In genomic region chr12:82025462-82025861, GRCh38 we compare ENCODE assay signal across 31 cellular contexts.
DNase-seq lines count a peak whose midpoint lies in the region; ATAC-seq, FAIRE-seq and TF ChIP-seq lines count a peak whose summit lies in the region.
"Had no signal": no experiment of that assay in that cellular context is flagged by ENCODE, and none has a peak within 500 bp of the region (broad histone marks: within the 10 kb centered on the region; RNA-seq: fewer than 3 reads in every experiment).

No MANE protein-coding gene starts in this region.

- no peaks in the 10 kb centered on the region for H3K79me2 ChIP-seq in SK-N-SH (ENCODE audit: insufficient read depth)
- H3K79me2 ChIP-seq in HepG2 (ENCODE audit: insufficient read depth, low read length) = no peaks in the 10 kb centered on the region

- BruUV-seq in HepG2 (replicated peaks; lab: Mats Ljungman, UMichigan) = no TSS peak

- POLR2A ChIA-PET in SK-N-SH (lab: Yijun Ruan, JAX) = no interaction called here
- POLR2A ChIA-PET in HepG2 (lab: Yijun Ruan, JAX) = no interaction called here

- 0 out of 2 replicates have a peak overlapping the region, but pooled peaks have one; percentile 14 for H2AFZ ChIP-seq in SK-N-SH (ENCODE audit: low read depth)
- no peak overlapping the region for H2AFZ ChIP-seq in HepG2 (ENCODE audit: low read length)

- no peaks in the 10 kb centered on the region for H4K20me1 ChIP-seq in SK-N-SH (ENCODE audit: insufficient read depth)
- no peaks in the 10 kb centered on the region for H4K20me1 ChIP-seq in HepG2 (ENCODE audit: insufficient read depth, low read length)
- H4K20me1 ChIP-seq: BLaER1; BLaER1 treated with 17β-estradiol and CSF1 and Interleukin-3, amounts not matched to agents 10 nM and 100 nM had no signal

- H3K27me3 ChIP-seq in SK-N-SH (ENCODE audit: insufficient read depth) (no peaks in the 10 kb centered on the region), HepG2 (ENCODE audit: control insufficient read depth in 1 of 2, insufficient read depth in 2 of 2, low read length in 2 of 2) (no peaks in the 10 kb centered on the region), right lobe of liver (no peaks in the 10 kb centered on the region)
- H3K27me3 ChIP-seq: BE2C; BLaER1; BLaER1 treated with 17β-estradiol and CSF1 and Interleukin-3, amounts not matched to agents 10 nM and 100 nM had no signal

- H3K9me3 ChIP-seq in SK-N-SH = no peaks in the 10 kb centered on the region
- no peaks in the 10 kb centered on the region; the same call in none of the 2 replicates for H3K9me3 ChIP-seq in HepG2 (ENCODE audit: low read length)
- no peaks in the 10 kb centered on the region for H3K9me3 ChIP-seq in right lobe of liver
- H3K9me3 ChIP-seq: A549; BE2C; BLaER1; BLaER1 treated with 17β-estradiol and CSF1 and Interleukin-3, amounts not matched to agents 10 nM and 100 nM; Caco-2 had no signal

- H3K9ac ChIP-seq in SK-N-SH (no peak overlapping the region), HepG2 (ENCODE audit: insufficient read depth, low read depth, low read length) (no peak overlapping the region)
- H3K9ac ChIP-seq: BLaER1; BLaER1 treated with 17β-estradiol and CSF1 and Interleukin-3, amounts not matched to agents 10 nM and 100 nM had no signal

- FAIRE-seq in HepG2 (lab: Jason Lieb, UNC) = no peak
- FAIRE-seq: A204.1, A549, D721Med had no signal

- H3K4me3 ChIP-seq in SK-N-SH (ENCODE audit: low read depth in 2 of 2, low read length in 1 of 2) (no peak overlapping the region), HepG2 (replicated peaks in 1 of 3; ENCODE audit: insufficient read depth in 1 of 3, low read depth in 2 of 3, low read length in 3 of 3) (no peak overlapping the region), right lobe of liver (no peak overlapping the region)
- H3K4me3 ChIP-seq: A549; BLaER1; BLaER1 treated with 17β-estradiol and CSF1 and Interleukin-3, amounts not matched to agents 10 nM and 100 nM had no signal

- 18% methylated on average over 7 of the region's 7 CpGs for WGBS in SK-N-SH (ENCODE audit: low lambda C conversion rate)
- 14% methylated on average over 7 of the region's 7 CpGs for WGBS in HepG2 (ENCODE audit: low lambda C conversion rate)
- WGBS in right lobe of liver (ENCODE audit: insufficient coverage, low coverage, low lambda C conversion rate, missing lambda C conversion rate) = 66% methylated on average over 7 of the region's 7 CpGs

- in situ Hi-C loops in HepG2 (cut with HindIII; ENCODE audit: extremely low pct_ligation_motif_present, low pct_unique_long_range_greater_than_20kb) = no loop called here

- DNase-seq in SK-N-SH (no peak), HepG2 (ENCODE audit: low spot score) (no peak), right lobe of liver (no peak)
- DNase-seq: 8988T; ACHN; AML-193; BE2C; C1 segment of cervical spinal cord; Caco-2; Calu3; CD4-positive, alpha-beta memory T cell; CD4-positive, alpha-beta T cell; CD4-positive, CD25-positive, alpha-beta regulatory T cell; CD8-positive, alpha-beta memory T cell; CD8-positive, alpha-beta T cell; COR-L47; DMS 273 treated with DMSO at 0.1 percent for 48 hours; DMS153; DMS53; DMS79; DMS79 treated with DMSO at 0.1 percent for 48 hours; DND-41; EL had no signal

- H3K4me2 ChIP-seq in SK-N-SH = no peak overlapping the region
- H3K4me2 ChIP-seq in HepG2 (ENCODE audit: low read depth, low read length) = no peak overlapping the region
- H3K4me2 ChIP-seq: A549; BLaER1; BLaER1 treated with 17β-estradiol and CSF1 and Interleukin-3, amounts not matched to agents 10 nM and 100 nM had no signal

- H3K36me3 ChIP-seq in SK-N-SH (replicated peaks in 1 of 2; ENCODE audit: control insufficient read depth in 1 of 2, insufficient read depth in 2 of 2, low read length in 1 of 2) = no peaks in the 10 kb centered on the region
- no peaks in the 10 kb centered on the region for H3K36me3 ChIP-seq in HepG2 (replicated peaks in 1 of 2; ENCODE audit: control insufficient read depth in 1 of 2, insufficient read depth in 2 of 2, low read length in 2 of 2)
- no peaks in the 10 kb centered on the region for H3K36me3 ChIP-seq in right lobe of liver
- H3K36me3 ChIP-seq: BE2C; BLaER1; BLaER1 treated with 17β-estradiol and CSF1 and Interleukin-3, amounts not matched to agents 10 nM and 100 nM had no signal

- intact Hi-C loops in HepG2 (cut with micrococcal nuclease; ENCODE audit: unreplicated experiment) = no loop called here
- intact Hi-C loops in right lobe of liver (cut with DNase I) = no loop called here

- TF ChIP-seq RAD21 in SK-N-SH (IDR thresholded peaks at IDR 0.05; ENCODE audit: low read length) (no peak), HepG2 (CRISPR knock-in tag; IDR thresholded peaks at IDR 0.05) (no peak)

- TF ChIP-seq POLR2A in HepG2 (IDR thresholded peaks at IDR 0.05; ENCODE audit: insufficient read depth in 1 of 2, low read depth in 2 of 2, low read length in 2 of 2) (no peak), right lobe of liver (IDR thresholded peaks at IDR 0.05) (no peak)

- CTCF ChIA-PET in SK-N-SH (lab: Yijun Ruan, JAX) (no interaction called here), HepG2 (lab: Yijun Ruan, JAX; ENCODE audit: low intra/inter-chr PET ratio, low total read pairs) (no interaction called here)

- ATAC-seq in SK-N-SH treated with all-trans-retinoic acid at 6 μM for 48 hours (no peak), HepG2 (no peak), right lobe of liver (no peak)
- ATAC-seq: A549; CD8-positive, alpha-beta T cell had no signal

- no peak for TF ChIP-seq CTCF in SK-N-SH (IDR thresholded peaks at IDR 0.05)
- no peak for TF ChIP-seq CTCF in HepG2 (CRISPR knock-in tag; IDR thresholded peaks at IDR 0.05)
- TF ChIP-seq CTCF in right lobe of liver (IDR thresholded peaks at IDR 0.05) = no peak

- H3K9me2 ChIP-seq in SK-N-SH = no peaks in the 10 kb centered on the region

- H3K4me1 ChIP-seq in SK-N-SH (ENCODE audit: control insufficient read depth in 1 of 2, insufficient read depth in 2 of 2, low read depth in 1 of 2, low read length in 1 of 2) (no peaks in the 10 kb centered on the region), HepG2 (ENCODE audit: insufficient read depth, low read length) (no peaks in the 10 kb centered on the region), right lobe of liver (no peaks in the 10 kb centered on the region)
- H3K4me1 ChIP-seq: A549, BE2C, BLaER1, Caco-2 had no signal

- H3K27ac ChIP-seq in SK-N-SH (ENCODE audit: low read depth in 2 of 2, low read length in 1 of 2) = no peak overlapping the region
- no peak overlapping the region for H3K27ac ChIP-seq in HepG2 (ENCODE audit: extremely low read length, insufficient read depth, low read length)
- no peak overlapping the region for H3K27ac ChIP-seq in right lobe of liver
- H3K27ac ChIP-seq: 22Rv1; A549; BLaER1; BLaER1 treated with 17β-estradiol and CSF1 and Interleukin-3, amounts not matched to agents 10 nM and 100 nM; C4-2B had no signal

- TF ChIP-seq EP300 in SK-N-SH (IDR thresholded peaks at IDR 0.05; ENCODE audit: borderline replicate concordance in 1 of 2, low read depth in 1 of 2, low read length in 1 of 2) (no peak), HepG2 (IDR thresholded peaks at IDR 0.05; ENCODE audit: low read depth in 2 of 2, low read length in 2 of 2) (no peak), HepG2 (CRISPR knock-in tag; IDR thresholded peaks at IDR 0.05; ENCODE audit: borderline replicate concordance) (no peak)

- H3F3A ChIP-seq in SK-N-SH (replicated peaks; ENCODE audit: insufficient read depth) = no peaks in the 10 kb centered on the region

TF ChIP-seq in SK-N-SH, 30 proteins besides CTCF, POLR2A, EP300 and RAD21 (continues in another document):
- no peak for TF ChIP-seq GABPA (IDR thresholded peaks at IDR 0.05; ENCODE audit: low read depth)
- TF ChIP-seq MEF2A (IDR thresholded peaks at IDR 0.05; ENCODE audit: borderline replicate concordance, low read depth) = no peak
- no peak for TF ChIP-seq TCF12 (IDR thresholded peaks at IDR 0.05)
- TF ChIP-seq TAF1 (IDR thresholded peaks at IDR 0.05; ENCODE audit: borderline replicate concordance, low read depth, low read length) = no peak
- TF ChIP-seq, protein P1, sequence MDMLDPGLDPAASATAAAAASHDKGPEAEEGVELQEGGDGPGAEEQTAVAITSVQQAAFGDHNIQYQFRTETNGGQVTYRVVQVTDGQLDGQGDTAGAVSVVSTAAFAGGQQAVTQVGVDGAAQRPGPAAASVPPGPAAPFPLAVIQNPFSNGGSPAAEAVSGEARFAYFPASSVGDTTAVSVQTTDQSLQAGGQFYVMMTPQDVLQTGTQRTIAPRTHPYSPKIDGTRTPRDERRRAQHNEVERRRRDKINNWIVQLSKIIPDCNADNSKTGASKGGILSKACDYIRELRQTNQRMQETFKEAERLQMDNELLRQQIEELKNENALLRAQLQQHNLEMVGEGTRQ (IDR thresholded peaks at IDR 0.05; ENCODE audit: borderline replicate concordance, low read depth, low read length) = no peak

TF ChIP-seq in SK-N-SH treated with all-trans-retinoic acid at 6 μM for 48 hours, 23 proteins besides CTCF, POLR2A, EP300 and RAD21 (continues in another document):
- no peak for TF ChIP-seq OSR1 (CRISPR knock-in tag; IDR thresholded peaks at IDR 0.05)

TF ChIP-seq in HepG2, 621 proteins besides CTCF, POLR2A, EP300 and RAD21 (continues in another document):
- TF ChIP-seq PCBP1 (IDR thresholded peaks at IDR 0.05; ENCODE audit: borderline replicate concordance, low read depth, low read length) (no peak), MYC (CRISPR knock-in tag; IDR thresholded peaks at IDR 0.05; ENCODE audit: borderline replicate concordance) (no peak), MNT (IDR thresholded peaks at IDR 0.05) (peak; percentile 97)
